Comparison of ENCODE assay signal across 8 cellular contexts in genomic region chr1:89692601-89693503, GRCh38. TPM values are rescaled to one million over a fixed set of nuclear protein-coding genes. Genes with fewer than 3 reads are reported as not detected.
DNase-seq lines count a peak whose midpoint lies in the region; ATAC-seq and TF ChIP-seq lines count a peak whose summit lies in the region.

No MANE protein-coding gene starts in this region.

- H3K4me1 ChIP-seq in BE2C, result no peaks in the 10 kb centered on the region; the same call in 1 of the 2 replicates
- H3K4me1 ChIP-seq in skeletal muscle tissue (ENCODE audit: control insufficient read depth in 3 of 3, insufficient read depth in 3 of 3, low read length in 3 of 3), result peaks cover 0 to 6% (median 3%) of the 10 kb centered on the region in 3 donors

- H3K27me3 ChIP-seq in BE2C (no peaks in the 10 kb centered on the region), skeletal muscle tissue (ENCODE audit: control insufficient read depth in 3 of 3, insufficient read depth in 3 of 3, low read length in 3 of 3) (no peaks in the 10 kb centered on the region)

- peak; percentile 68 for ATAC-seq in GM19438 (IDR thresholded peaks at IDR 0.05; ENCODE audit: low read depth, unreplicated experiment)

- H3K27ac ChIP-seq in caudate nucleus (ENCODE audit: low read depth, low read length), result peak overlapping the region; percentile 37
- peak overlapping the region; percentile 18 for H3K27ac ChIP-seq in skeletal muscle tissue (ENCODE audit: low read depth, low read length)

- DNase-seq in BE2C (peak; percentile 16), Kasumi-1 (lab: John Stamatoyannopoulos, UW) (peak; percentile 91), caudate nucleus (lab: John Stamatoyannopoulos, UW) (peak in 1 of 61 donors; percentile 6), RKO (ENCODE audit: low spot score) (no peak), AG08395 (ENCODE audit: low spot score) (no peak)
- no peak for DNase-seq in stimulated activated CD8-positive, alpha-beta memory T cell treated with anti-CD3 and anti-CD28 coated beads, Interleukin-4, amount 100 ng/mL, for 48 hours

- no peak overlapping the region for H3K4me3 ChIP-seq in BE2C (ENCODE audit: low read depth, low read length)
- H3K4me3 ChIP-seq in skeletal muscle tissue (ENCODE audit: low read length in 3 of 3), result no peak overlapping the region

- H3K9me3 ChIP-seq in BE2C (no peaks in the 10 kb centered on the region), skeletal muscle tissue (ENCODE audit: control insufficient read depth in 3 of 3, low read length in 3 of 3) (no peaks in the 10 kb centered on the region)

- H3K36me3 ChIP-seq in BE2C (no peaks in the 10 kb centered on the region), skeletal muscle tissue (ENCODE audit: control insufficient read depth in 3 of 3, insufficient read depth in 3 of 3, low read length in 3 of 3) (peaks cover 0 to 3% (median 0%) of the 10 kb centered on the region in 3 donors)

- no peak overlapping the region for H3K9ac ChIP-seq in skeletal muscle tissue (ENCODE audit: low read depth in 1 of 3, low read length in 3 of 3)

- no peak for TF ChIP-seq CTCF in BE2C (IDR thresholded peaks at IDR 0.05; ENCODE audit: low read depth, low read length)

RNA-seq across cellular contexts. Expression of gene LRRC8C, which starts 59.9 kb away (rescaled TPM):
- polyA plus RNA-seq in BE2C (2012; ENCODE audit: insufficient read depth, insufficient read length, low read depth), result 2.7 TPM
- total RNA-seq in skeletal muscle tissue, result 6.3 TPM

Comparison
In these comparisons a context has a peak if more than half of its experiments do, and no peak if none do; other contexts are left out.
1. DNase-seq: peak in BE2C (single experiment) and Kasumi-1 (2 of 2); none in RKO (single experiment), AG08395 (single experiment) and stimulated activated CD8-positive, alpha-beta memory T cell treated with anti-CD3 and anti-CD28 coated beads, Interleukin-4, amount 100 ng/mL, for 48 hours (single experiment).